25 cellular contexts compared by ENCODE assay signal in the genomic region with DNA sequence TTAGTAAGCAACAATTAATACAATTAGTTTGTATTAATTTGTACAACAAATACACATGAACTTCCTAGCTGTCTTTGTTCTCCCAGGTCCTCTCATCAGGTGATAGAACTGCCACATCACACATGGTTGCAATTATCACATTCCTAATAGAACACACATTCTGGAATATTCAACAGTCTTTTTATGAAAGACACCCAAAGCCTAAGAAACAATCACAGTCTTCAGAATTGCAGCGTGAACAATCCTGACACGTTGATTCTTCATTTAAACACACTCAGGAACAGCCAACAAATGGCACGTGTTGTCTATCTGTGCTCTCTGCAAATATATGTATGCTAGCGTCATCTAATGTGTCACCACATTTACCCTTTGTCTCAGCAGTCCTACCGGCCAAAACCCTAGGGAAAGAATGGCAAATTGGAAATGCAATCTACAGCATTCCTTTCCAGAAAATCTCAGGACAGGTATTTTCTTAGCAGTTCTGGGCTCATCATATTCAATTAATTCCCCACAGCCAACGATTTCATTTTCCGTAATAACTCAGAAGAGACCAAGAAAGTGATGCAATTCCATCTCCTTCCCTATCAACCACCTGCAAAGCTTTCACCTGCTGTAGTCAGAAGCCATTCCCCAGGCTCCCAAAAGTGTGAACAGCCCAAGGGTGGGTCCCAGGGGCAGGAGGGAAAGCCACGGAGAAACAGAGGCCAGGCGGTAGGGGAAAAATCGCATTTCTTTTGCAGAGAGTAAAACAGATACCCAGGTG.
A peak's percentile ranks its signal among the peaks of the same experiment; 100 is the strongest.
DNase-seq lines count a peak whose midpoint lies in the region; ATAC-seq and TF ChIP-seq lines count a peak whose summit lies in the region.
"Had no signal": no experiment of that assay in that cellular context is flagged by ENCODE, and none has a peak within 500 bp of the region (broad histone marks: within the 10 kb centered on the region; RNA-seq: fewer than 3 reads in every experiment).

No MANE protein-coding gene starts in this region.

- H3K4me1 ChIP-seq in PC-3 (ENCODE audit: insufficient read depth, low read length): 0 out of 2 replicates have a peak, but pooled peaks cover 7% of the 10 kb centered on the region
- H3K4me1 ChIP-seq in iPS-20b (ENCODE audit: insufficient read depth, low read length): peaks cover 30% of the 10 kb centered on the region
- no peaks in the 10 kb centered on the region for H3K4me1 ChIP-seq in prostate gland (replicated peaks)
- H3K4me1 ChIP-seq: left ventricle myocardium inferior, stomach, tibial artery had no signal

- no peak overlapping the region for H3K27ac ChIP-seq in PC-3 (ENCODE audit: low read length)
- peak overlapping the region; percentile 11 for H3K27ac ChIP-seq in iPS-20b (ENCODE audit: low read length)
- H3K27ac ChIP-seq in prostate gland: no peak overlapping the region
- H3K27ac ChIP-seq: hepatocyte, left ventricle myocardium inferior, stomach, tibial artery, VCaP had no signal

- TF ChIP-seq CTCF in PC-3 (conservative IDR thresholded peaks at IDR 0.05; ENCODE audit: low read depth, low read length): no peak
- no peak for TF ChIP-seq CTCF in GM13976 (IDR thresholded peaks at IDR 0.05; ENCODE audit: borderline replicate concordance, control extremely low read depth, extremely low read depth, insufficient read depth, missing control alignments)
- TF ChIP-seq CTCF in prostate gland (IDR thresholded peaks at IDR 0.05): no peak

- no peak for TF ChIP-seq POLR2A in prostate gland (IDR thresholded peaks at IDR 0.05)

- in situ Hi-C loops in GM13976 (cut with MboI; ENCODE audit: low sequenced_read_pairs, unreplicated experiment): no loop called here

- no TSS peak for BruUV-seq in PC-3 (replicated peaks; lab: Mats Ljungman, UMichigan)

- WGBS in prostate gland: 77% methylated on average over 10 of the region's 10 CpGs

- no peak for ATAC-seq in PC-3
- ATAC-seq: naive thymus-derived CD8-positive, alpha-beta T cell had no signal

- H2AFZ ChIP-seq in PC-3 (ENCODE audit: low read length): 0 out of 2 replicates have a peak overlapping the region, but pooled peaks have one; percentile 9
- H2AFZ ChIP-seq: hepatocyte had no signal

- no peaks in the 10 kb centered on the region for H4K20me1 ChIP-seq in PC-3 (ENCODE audit: low read length)

- H3K9me3 ChIP-seq in PC-3 (ENCODE audit: low read length) (peaks cover 4% of the 10 kb centered on the region; the same call in 1 of the 2 replicates), iPS-20b (ENCODE audit: insufficient read depth, low read depth, low read length) (peaks cover 4% of the 10 kb centered on the region; the same call in 1 of the 2 replicates), prostate gland (no peaks in the 10 kb centered on the region)
- H3K9me3 ChIP-seq: SK-N-SH, tibial artery had no signal

- CTCF ChIA-PET in PC-3 (lab: Charles Lee): no interaction called here

- H3K9ac ChIP-seq in PC-3 (ENCODE audit: low read length) (no peak overlapping the region), iPS-20b (ENCODE audit: low read depth, low read length) (peak overlapping the region; percentile 28; the same call in 1 of the 2 replicates)
- H3K9ac ChIP-seq: SK-N-SH had no signal

- intact Hi-C loops in PC-3 (cut with micrococcal nuclease) (no loop called here), prostate gland (cut with DNase I) (no loop called here)

- H3K4me3 ChIP-seq in PC-3 (ENCODE audit: low read length): no peak overlapping the region
- H3K4me3 ChIP-seq in iPS-20b (ENCODE audit: low read length): no peak overlapping the region
- no peak overlapping the region for H3K4me3 ChIP-seq in prostate gland
- H3K4me3 ChIP-seq: hepatocyte, left ventricle myocardium inferior, stomach, tibial artery had no signal

- POLR2A ChIA-PET in PC-3 (lab: Charles Lee; ENCODE audit: unreplicated experiment): interaction anchor here (0.6 kb wide), 1 partner anchor 377 kb away, joined by 3 read pairs; no protein-coding TSS in a partner anchor

- H3K36me3 ChIP-seq in PC-3 (ENCODE audit: low read depth, low read length): no peaks in the 10 kb centered on the region
- no peaks in the 10 kb centered on the region for H3K36me3 ChIP-seq in iPS-20b (ENCODE audit: insufficient read depth, low read depth, low read length)
- H3K36me3 ChIP-seq in prostate gland: no peaks in the 10 kb centered on the region
- H3K36me3 ChIP-seq: left ventricle myocardium inferior, stomach, tibial artery had no signal

- no peaks in the 10 kb centered on the region for H3F3A ChIP-seq in PC-3 (ENCODE audit: low read length, unreplicated experiment)

- H3K79me2 ChIP-seq in PC-3 (ENCODE audit: low read length): no peaks in the 10 kb centered on the region
- H3K79me2 ChIP-seq: hepatocyte had no signal

- H3K4me2 ChIP-seq in PC-3 (ENCODE audit: low read length): no peak overlapping the region
- H3K4me2 ChIP-seq: hepatocyte, SK-N-SH had no signal

- no peaks in the 10 kb centered on the region for H3K9me2 ChIP-seq in PC-3 (replicated peaks; ENCODE audit: low read length)
- H3K9me2 ChIP-seq: SK-N-SH had no signal

- H3K27me3 ChIP-seq in PC-3 (ENCODE audit: low read length) (no peaks in the 10 kb centered on the region), iPS-20b (ENCODE audit: insufficient read depth, low read length) (no peaks in the 10 kb centered on the region), prostate gland (replicated peaks; ENCODE audit: insufficient read depth) (no peaks in the 10 kb centered on the region)
- H3K27me3 ChIP-seq: hepatocyte, stomach, tibial artery had no signal

- DNase-seq in NCI-H2171 (lab: John Stamatoyannopoulos, UW): peak; percentile 70
- no peak for DNase-seq in NCI-H2171 treated with DMSO at 0.1 percent for 48 hours (lab: John Stamatoyannopoulos, UW)
- DNase-seq in PC-3: no peak
- no peak for DNase-seq in HT-29 (ENCODE audit: low spot score)
- DNase-seq in NCI-H1417 treated with DMSO at 0.1 percent for 48 hours (lab: John Stamatoyannopoulos, UW): no peak
- DNase-seq in GM13976 (ENCODE audit: low spot score): no peak
- no peak for DNase-seq in prostate gland (ENCODE audit: low spot score)
- DNase-seq: 8988T; activated CD4-positive, alpha-beta T cell treated with anti-CD3 and anti-CD28 coated beads, Interleukin-2, amount 10 ng/mL, durations not matched to agents 24 days and 14 days; activated naive CD4-positive, alpha-beta T cell treated with anti-CD3 and anti-CD28 coated beads for 36 hours; activated T-cell treated with anti-CD3 and anti-CD28 coated beads, Interleukin-2, amount 50 U/mL, for 48 hours; effector memory CD4-positive, alpha-beta T cell; KG1; left ventricle myocardium inferior; midbrain; naive thymus-derived CD8-positive, alpha-beta T cell; NCI-H526 treated with DMSO at 0.1 percent for 48 hours; RPMI8226; SK-N-SH; stimulated activated CD8-positive, alpha-beta memory T cell treated with anti-CD3 and anti-CD28 coated beads, Interleukin-4, amount 100 ng/mL, for 48 hours; stomach; tibial artery had no signal
